Comparison of ENCODE assay signal across 2 cellular contexts in genomic region chr15:38401716-38402115, GRCh38.
TF ChIP-seq lines count a peak whose summit lies in the region.

No MANE protein-coding gene starts in this region.

TF ChIP-seq in SK-N-SH, 30 proteins besides CTCF, POLR2A, EP300 and RAD21 (continued from another document):
- no peak for TF ChIP-seq USF2 (IDR thresholded peaks at IDR 0.05; ENCODE audit: borderline replicate concordance, low read depth, low read length)
- no peak for TF ChIP-seq ZBTB33 (IDR thresholded peaks at IDR 0.05; ENCODE audit: borderline replicate concordance, low read depth)
- no peak for TF ChIP-seq MEF2A (IDR thresholded peaks at IDR 0.05; ENCODE audit: borderline replicate concordance, low read depth)
- no peak for TF ChIP-seq YY1 (IDR thresholded peaks at IDR 0.05; ENCODE audit: low read depth)
- TF ChIP-seq PBX3 (IDR thresholded peaks at IDR 0.05) = no peak
- no peak for TF ChIP-seq SMC3 (IDR thresholded peaks at IDR 0.05; ENCODE audit: low read depth, low read length)
- no peak for TF ChIP-seq FOXJ3 (CRISPR knock-in tag; IDR thresholded peaks at IDR 0.05)
- TF ChIP-seq RXRA (IDR thresholded peaks at IDR 0.05; ENCODE audit: borderline replicate concordance, low read depth) = no peak
- TF ChIP-seq GABPA (IDR thresholded peaks at IDR 0.05; ENCODE audit: low read depth) = no peak
- no peak for TF ChIP-seq CHD2 (IDR thresholded peaks at IDR 0.05; ENCODE audit: low read length, partially characterized antibody)
- TF ChIP-seq NRF1 (IDR thresholded peaks at IDR 0.05; ENCODE audit: low read depth, low read length) = no peak
- TF ChIP-seq FOSL2 (IDR thresholded peaks at IDR 0.05; ENCODE audit: borderline replicate concordance, low read depth) = no peak
- TF ChIP-seq MXI1 (IDR thresholded peaks at IDR 0.05; ENCODE audit: low read depth, low read length) = no peak
- TF ChIP-seq TEAD4 (IDR thresholded peaks at IDR 0.05; ENCODE audit: borderline replicate concordance, insufficient read depth) = no peak
- TF ChIP-seq GATA2 (CRISPR knock-in tag; IDR thresholded peaks at IDR 0.05) = no peak

TF ChIP-seq in SK-N-SH treated with all-trans-retinoic acid at 6 μM for 48 hours, 23 proteins besides CTCF, POLR2A, EP300 and RAD21 (continued from another document):
- TF ChIP-seq CREB5 (CRISPR knock-in tag; IDR thresholded peaks at IDR 0.05; ENCODE audit: low read depth) (no peak), ESRRG (CRISPR knock-in tag; IDR thresholded peaks at IDR 0.05) (no peak), RARB (CRISPR knock-in tag; IDR thresholded peaks at IDR 0.05) (no peak), ZNF565 (CRISPR knock-in tag; conservative IDR thresholded peaks at IDR 0.05; ENCODE audit: low read depth) (no peak), PATZ1 (CRISPR knock-in tag; IDR thresholded peaks at IDR 0.05; ENCODE audit: borderline replicate concordance) (no peak), PPARA (CRISPR knock-in tag; IDR thresholded peaks at IDR 0.05; ENCODE audit: borderline replicate concordance) (no peak), ZFP3 (CRISPR knock-in tag; IDR thresholded peaks at IDR 0.05) (no peak), TSHZ2 (CRISPR knock-in tag; IDR thresholded peaks at IDR 0.05) (no peak), ISL1 (CRISPR knock-in tag; IDR thresholded peaks at IDR 0.05) (no peak), POU6F1 (CRISPR knock-in tag; IDR thresholded peaks at IDR 0.05; ENCODE audit: borderline replicate concordance, low read depth) (no peak)
